Comparison of ENCODE assay signal across 12 cellular contexts in the genomic region with DNA sequence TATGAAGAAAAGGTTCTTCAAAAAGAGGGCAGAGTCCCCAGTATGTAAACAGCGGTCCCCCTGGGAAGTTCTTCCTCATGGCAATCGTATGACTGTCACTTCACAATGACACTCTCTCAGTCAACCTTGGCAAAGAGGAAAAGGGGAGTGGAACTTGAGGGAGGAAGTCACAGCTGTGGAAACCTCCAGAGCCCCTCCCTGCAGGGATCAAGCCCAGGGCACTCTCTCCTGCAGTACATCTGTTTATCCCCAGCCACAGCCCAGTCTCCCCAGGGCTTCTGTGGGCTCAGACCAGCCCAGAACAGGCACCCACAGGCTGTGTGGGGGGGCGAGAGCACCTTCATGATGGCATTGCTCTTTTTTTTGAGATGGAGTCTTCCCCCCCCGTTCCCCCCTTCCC. TPM values are rescaled to one million over a fixed set of nuclear protein-coding genes. Genes with fewer than 3 reads are reported as not detected.
DNase-seq lines count a peak whose midpoint lies in the region; ATAC-seq and TF ChIP-seq lines count a peak whose summit lies in the region.
"Had no signal": no experiment of that assay in that cellular context is flagged by ENCODE, and none has a peak within 500 bp of the region (broad histone marks: within the 10 kb centered on the region; RNA-seq: fewer than 3 reads in every experiment).

No MANE protein-coding gene starts in this region.

- H4K20me1 ChIP-seq in hepatocyte (ENCODE audit: insufficient read depth, poor library complexity, severe bottlenecking): no peaks in the 10 kb centered on the region

- H3K4me1 Mint-ChIP-seq in stimulated activated naive CD8-positive, alpha-beta T cell treated with anti-CD3 and anti-CD28 coated beads, Interleukin-15, amount 100 ng/mL, for 72 hours: peaks cover 27% of the 10 kb centered on the region

- H3K4me3 Mint-ChIP-seq in stimulated activated naive CD8-positive, alpha-beta T cell treated with anti-CD3 and anti-CD28 coated beads, Interleukin-15, amount 100 ng/mL, for 72 hours: no peak overlapping the region

- no peak overlapping the region for H2AFZ ChIP-seq in hepatocyte

- no peak for ATAC-seq in GM18517 (IDR thresholded peaks at IDR 0.05; ENCODE audit: unreplicated experiment)
- no peak for ATAC-seq in stimulated activated naive CD8-positive, alpha-beta T cell treated with anti-CD3 and anti-CD28 coated beads, Interleukin-15, amount 100 ng/mL, for 72 hours
- ATAC-seq: activated CD8-positive, alpha-beta T cell treated with anti-CD3 and anti-CD28 coated beads, Interleukin-2, amount 10 ng/mL, durations not matched to agents 7 days and 5 days had no signal

- H3K36me3 ChIP-seq in hepatocyte (replicated peaks; ENCODE audit: insufficient read depth, low read depth): no peaks in the 10 kb centered on the region

- no peak overlapping the region for H3K4me3 ChIP-seq in GM12865 (ENCODE audit: low read depth, low read length)
- H3K4me3 ChIP-seq in hepatocyte: no peak overlapping the region
- no peak overlapping the region for H3K4me3 ChIP-seq in foreskin fibroblast (ENCODE audit: low read depth in 1 of 2, low read length in 2 of 2)

- H3K27me3 ChIP-seq in hepatocyte: no peaks in the 10 kb centered on the region

- CTCF ChIA-PET in HEK293T (lab: Yijun Ruan, JAX): interaction anchor here (0.6 kb wide), 2 partner anchors 28 to 47 kb away, joined by 4 to 10 read pairs; no protein-coding TSS in a partner anchor

- H3K27ac Mint-ChIP-seq in stimulated activated naive CD8-positive, alpha-beta T cell treated with anti-CD3 and anti-CD28 coated beads, Interleukin-15, amount 100 ng/mL, for 72 hours: no peak overlapping the region

- POLR2A ChIA-PET in HEK293T (lab: Yijun Ruan, JAX): no interaction called here

- no peak overlapping the region for H3K27ac ChIP-seq in hepatocyte

- WGBS in hepatocyte (ENCODE audit: low lambda C conversion rate, missing lambda C conversion rate): 59% methylated on average over 2 of the region's 4 CpGs

- no peaks in the 10 kb centered on the region for H3K9me3 ChIP-seq in hepatocyte (ENCODE audit: low read depth)

- TF ChIP-seq CTCF in GM12865 (IDR thresholded peaks at IDR 0.05; ENCODE audit: insufficient read depth, low read depth, low read length, missing control alignments) (no peak), hepatocyte (IDR thresholded peaks at IDR 0.05; ENCODE audit: poor library complexity) (no peak), foreskin fibroblast (IDR thresholded peaks at IDR 0.05; ENCODE audit: low read depth, low read length) (no peak)

- DNase-seq in AML-193 (lab: John Stamatoyannopoulos, UW) (peak; percentile 58 to 65), GM12865 (ENCODE audit: low read depth) (peak; percentile 20), RPMI8226 (peak; percentile 38), hepatocyte (ENCODE audit: low spot score) (peak; percentile 42), foreskin fibroblast (no peak), HEK293T (ENCODE audit: extremely low spot score) (no peak)
- no peak for DNase-seq in stimulated activated naive CD8-positive, alpha-beta T cell treated with anti-CD3 and anti-CD28 coated beads, Interleukin-15, amount 100 ng/mL, for 72 hours
- DNase-seq: activated CD8-positive, alpha-beta T cell treated with anti-CD3 and anti-CD28 coated beads, Interleukin-2, amount 10 ng/mL, durations not matched to agents 7 days and 5 days; NCI-H1417; SHP77 treated with DMSO at 0.1 percent for 48 hours; substantia nigra had no signal

- peaks cover 8% of the 10 kb centered on the region for H3K79me2 ChIP-seq in hepatocyte

- H3K4me2 ChIP-seq in hepatocyte: no peak overlapping the region

- H3K27me3 Mint-ChIP-seq in stimulated activated naive CD8-positive, alpha-beta T cell treated with anti-CD3 and anti-CD28 coated beads, Interleukin-15, amount 100 ng/mL, for 72 hours: no peaks in the 10 kb centered on the region

- H3K9me3 Mint-ChIP-seq in stimulated activated naive CD8-positive, alpha-beta T cell treated with anti-CD3 and anti-CD28 coated beads, Interleukin-15, amount 100 ng/mL, for 72 hours: no peaks in the 10 kb centered on the region

- H3K9me2 ChIP-seq in hepatocyte (replicated peaks; ENCODE audit: insufficient read depth): no peaks in the 10 kb centered on the region

- peaks cover 16% of the 10 kb centered on the region for H3K4me1 ChIP-seq in hepatocyte (ENCODE audit: insufficient read depth)

TF ChIP-seq in HEK293T, 16 proteins besides CTCF, POLR2A, EP300 and RAD21:
- no peak for TF ChIP-seq LEF1 (IDR thresholded peaks at IDR 0.05; ENCODE audit: borderline replicate concordance)
- no peak for TF ChIP-seq ELF4 (IDR thresholded peaks at IDR 0.05)
- no peak for TF ChIP-seq CTBP1 (IDR thresholded peaks at IDR 0.05; ENCODE audit: borderline replicate concordance)
- no peak for TF ChIP-seq SUZ12 (IDR thresholded peaks at IDR 0.05)
- TF ChIP-seq, protein P1, sequence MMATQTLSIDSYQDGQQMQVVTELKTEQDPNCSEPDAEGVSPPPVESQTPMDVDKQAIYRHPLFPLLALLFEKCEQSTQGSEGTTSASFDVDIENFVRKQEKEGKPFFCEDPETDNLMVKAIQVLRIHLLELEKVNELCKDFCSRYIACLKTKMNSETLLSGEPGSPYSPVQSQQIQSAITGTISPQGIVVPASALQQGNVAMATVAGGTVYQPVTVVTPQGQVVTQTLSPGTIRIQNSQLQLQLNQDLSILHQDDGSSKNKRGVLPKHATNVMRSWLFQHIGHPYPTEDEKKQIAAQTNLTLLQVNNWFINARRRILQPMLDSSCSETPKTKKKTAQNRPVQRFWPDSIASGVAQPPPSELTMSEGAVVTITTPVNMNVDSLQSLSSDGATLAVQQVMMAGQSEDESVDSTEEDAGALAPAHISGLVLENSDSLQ (IDR thresholded peaks at IDR 0.05): no peak
- TF ChIP-seq NFRKB (IDR thresholded peaks at IDR 0.05): no peak
- TF ChIP-seq TARDBP (IDR thresholded peaks at IDR 0.05): no peak
- TF ChIP-seq SP1 (IDR thresholded peaks at IDR 0.05): no peak
- no peak for TF ChIP-seq HDGF (IDR thresholded peaks at IDR 0.05; ENCODE audit: borderline replicate concordance)
- TF ChIP-seq ARNT (IDR thresholded peaks at IDR 0.05): no peak
- no peak for TF ChIP-seq FOXA1 (IDR thresholded peaks at IDR 0.05)
- TF ChIP-seq ZNF384 (IDR thresholded peaks at IDR 0.05): no peak
- TF ChIP-seq FOXK2 (IDR thresholded peaks at IDR 0.05): no peak
- no peak for TF ChIP-seq FOXM1 (IDR thresholded peaks at IDR 0.05; ENCODE audit: borderline replicate concordance)

RNA-seq across cellular contexts. Expression of a gene that starts 2.0 kb away (rescaled TPM):
- total RNA-seq in hepatocyte: 20.7 and 30.0 TPM in 2 replicates
- 52.3 and 53.4 TPM in 2 replicates for polyA plus RNA-seq in hepatocyte

RNA-seq across cellular contexts. Expression of a gene that starts 29.3 kb away (rescaled TPM):
- 172 and 200 TPM in 2 replicates for total RNA-seq in hepatocyte
- polyA plus RNA-seq in hepatocyte: 540 and 551 TPM in 2 replicates
- total RNA-seq: activated CD8-positive, alpha-beta T cell treated with anti-CD3 and anti-CD28 coated beads, Interleukin-2, amount 10 ng/mL, durations not matched to agents 7 days and 5 days had no signal

RNA-seq across cellular contexts. Expression of a gene that starts 44.1 kb away (rescaled TPM):
- 175 and 181 TPM in 2 replicates for total RNA-seq in hepatocyte
- 105 and 144 TPM in 2 replicates for polyA plus RNA-seq in hepatocyte

Comparison
In these comparisons a context has a peak if more than half of its experiments do, and no peak if none do; other contexts are left out.
1. DNase-seq: peak in AML-193 (2 of 2), GM12865 (single experiment), RPMI8226 (single experiment) and hepatocyte (single experiment); none in foreskin fibroblast (0 of 2), stimulated activated naive CD8-positive, alpha-beta T cell treated with anti-CD3 and anti-CD28 coated beads, Interleukin-15, amount 100 ng/mL, for 72 hours (0 of 2) and HEK293T (single experiment).